ENCODE assay signal across 1 cellular context in the genomic region with DNA sequence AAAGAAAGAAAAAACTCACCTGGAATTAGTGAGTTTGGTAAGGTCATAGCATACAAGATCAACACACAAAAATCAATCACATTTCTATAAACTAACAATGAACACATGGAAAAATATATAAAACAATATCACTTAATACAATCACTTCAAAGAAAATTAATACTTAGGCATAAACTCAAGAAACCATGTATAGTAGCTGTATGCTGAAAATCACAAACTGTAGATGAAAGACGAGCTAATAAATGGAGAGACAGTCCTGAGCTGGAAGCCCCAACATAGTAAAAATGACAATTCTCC.
TF ChIP-seq lines count a peak whose summit lies in the region.

No MANE protein-coding gene starts in this region.

TF ChIP-seq in WTC11, 78 proteins besides CTCF, POLR2A, EP300 and RAD21 (continued from another document):
- TF ChIP-seq, protein P1, sequence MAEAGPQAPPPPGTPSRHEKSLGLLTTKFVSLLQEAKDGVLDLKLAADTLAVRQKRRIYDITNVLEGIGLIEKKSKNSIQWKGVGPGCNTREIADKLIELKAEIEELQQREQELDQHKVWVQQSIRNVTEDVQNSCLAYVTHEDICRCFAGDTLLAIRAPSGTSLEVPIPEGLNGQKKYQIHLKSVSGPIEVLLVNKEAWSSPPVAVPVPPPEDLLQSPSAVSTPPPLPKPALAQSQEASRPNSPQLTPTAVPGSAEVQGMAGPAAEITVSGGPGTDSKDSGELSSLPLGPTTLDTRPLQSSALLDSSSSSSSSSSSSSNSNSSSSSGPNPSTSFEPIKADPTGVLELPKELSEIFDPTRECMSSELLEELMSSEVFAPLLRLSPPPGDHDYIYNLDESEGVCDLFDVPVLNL (CRISPR knock-in tag; IDR thresholded peaks at IDR 0.05; ENCODE audit: borderline replicate concordance, low read depth), result no peak
- TF ChIP-seq ESRRA (CRISPR knock-in tag; IDR thresholded peaks at IDR 0.05; ENCODE audit: borderline replicate concordance) (no peak), ZNF121 (CRISPR knock-in tag; IDR thresholded peaks at IDR 0.05) (no peak), ZNF671 (CRISPR knock-in tag; IDR thresholded peaks at IDR 0.05) (no peak), ZNF423 (CRISPR knock-in tag; IDR thresholded peaks at IDR 0.05) (no peak)
- TF ChIP-seq, protein P2, sequence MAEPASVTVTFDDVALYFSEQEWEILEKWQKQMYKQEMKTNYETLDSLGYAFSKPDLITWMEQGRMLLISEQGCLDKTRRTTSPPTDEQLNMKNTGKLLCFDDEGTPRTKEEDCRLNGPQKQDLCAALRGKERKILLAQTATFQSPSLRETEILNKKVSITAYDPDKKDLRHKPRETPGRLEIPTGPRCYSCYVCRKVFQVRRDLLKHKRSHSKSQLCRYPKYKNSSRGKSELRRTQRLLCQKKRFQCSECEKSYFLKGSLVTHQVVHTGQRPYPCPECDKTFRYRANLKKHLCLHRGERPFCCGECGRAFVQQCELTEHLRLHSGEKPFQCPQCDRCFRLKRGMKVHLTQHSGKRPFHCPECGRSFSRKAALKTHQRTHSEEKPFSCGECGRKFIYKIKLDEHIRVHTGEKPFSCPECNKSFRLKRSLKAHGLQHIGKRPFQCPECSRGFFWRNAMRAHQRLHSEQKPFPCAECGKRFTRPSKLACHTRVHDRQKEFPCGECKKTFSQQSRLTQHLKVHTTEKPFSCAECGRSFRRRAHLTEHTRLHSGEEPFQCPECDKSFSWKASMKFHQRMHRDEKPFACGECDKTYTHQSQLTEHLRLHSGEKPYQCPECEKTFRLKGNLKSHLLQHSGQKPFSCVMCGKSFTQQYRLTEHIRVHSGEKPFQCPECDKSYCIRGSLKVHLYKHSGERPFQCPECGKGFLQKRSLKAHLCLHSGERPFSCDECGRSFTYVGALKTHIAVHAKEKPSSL (CRISPR knock-in tag; conservative IDR thresholded peaks at IDR 0.05), result no peak
